3 cellular contexts compared by ENCODE assay signal in genomic region chr7:127448566-127448965, GRCh38.
TF ChIP-seq lines count a peak whose summit lies in the region.

No MANE protein-coding gene starts in this region.

TF ChIP-seq in HepG2, 621 proteins besides CTCF, POLR2A, EP300 and RAD21:
- TF ChIP-seq NBN (conservative IDR thresholded peaks at IDR 0.05) (no peak), MAFK (conservative IDR thresholded peaks at IDR 0.05 in 1 of 2, IDR thresholded peaks at IDR 0.05 in 1 of 2; ENCODE audit: low read length in 2 of 2) (peak; percentile 79 to 89), MAFF (IDR thresholded peaks at IDR 0.05; ENCODE audit: low read depth, low read length) (peak; percentile 83)

TF ChIP-seq in IMR-90, 13 proteins besides CTCF, POLR2A, EP300 and RAD21:
- TF ChIP-seq MAFK (IDR thresholded peaks at IDR 0.05; ENCODE audit: low read depth, low read length) (peak; percentile 88), MXI1 (IDR thresholded peaks at IDR 0.05; ENCODE audit: borderline replicate concordance, low read depth, low read length) (no peak)

TF ChIP-seq in H1, 55 proteins besides CTCF, POLR2A, EP300 and RAD21:
- peak; percentile 29; the same call in 1 of the 2 replicates for TF ChIP-seq MAFK (IDR thresholded peaks at IDR 0.05; ENCODE audit: low read depth, low read length)
- TF ChIP-seq CHD7 (IDR thresholded peaks at IDR 0.05; ENCODE audit: insufficient replicate concordance, low read length): no peak
- no peak for TF ChIP-seq GABPA (IDR thresholded peaks at IDR 0.05; ENCODE audit: borderline replicate concordance, insufficient read depth, low read length)
- no peak for TF ChIP-seq TEAD4 (IDR thresholded peaks at IDR 0.05; ENCODE audit: low read depth, low read length)
